8 cellular contexts compared by ENCODE assay signal in genomic region chr1:181190362-181191035, GRCh38.
DNase-seq lines count a peak whose midpoint lies in the region; ATAC-seq lines count a peak whose summit lies in the region.

No MANE protein-coding gene starts in this region.

- peak overlapping the region; percentile 13 to 16 for H3K4me3 Mint-ChIP-seq in stimulated activated naive CD8-positive, alpha-beta T cell treated with anti-CD3 and anti-CD28 coated beads, Interleukin-15, amount 100 ng/mL, for 72 hours
- H3K4me3 Mint-ChIP-seq in T-helper 17 cell = peak overlapping the region; percentile 67

- no peaks in the 10 kb centered on the region for H3K4me1 ChIP-seq in aorta (ENCODE audit: control insufficient read depth in 1 of 2, insufficient read depth in 2 of 2, low read length in 2 of 2)

- no peaks in the 10 kb centered on the region for H3K9me3 Mint-ChIP-seq in stimulated activated naive CD8-positive, alpha-beta T cell treated with anti-CD3 and anti-CD28 coated beads, Interleukin-15, amount 100 ng/mL, for 72 hours

- H3K36me3 ChIP-seq in aorta (ENCODE audit: control insufficient read depth in 1 of 2, insufficient read depth in 2 of 2, low read length in 1 of 2) = no peaks in the 10 kb centered on the region

- WGBS in aorta, 2 donors = 68 to 69% methylated on average over 18 of the region's 18 CpGs

- DNase-seq in stimulated activated naive CD8-positive, alpha-beta T cell treated with anti-CD3 and anti-CD28 coated beads, Interleukin-15, amount 100 ng/mL, for 72 hours = no peak
- DNase-seq in stimulated activated naive CD8-positive, alpha-beta T cell treated with anti-CD3 and anti-CD28 coated beads, Interleukin-15, Interleukin-2, amounts not matched to agents 100 U/mL and 50 U/mL, for 24 hours = no peak
- DNase-seq in T-helper 17 cell (no peak), iPS-NIHi11 (ENCODE audit: low spot score) (peak; percentile 32), aorta (no peak)
- DNase-seq in activated effector memory CD4-positive, alpha-beta T cell treated with Interleukin-2 at 50 U/mL for 16 hours = no peak

- peak; percentile 45 for ATAC-seq in stimulated activated naive CD8-positive, alpha-beta T cell treated with anti-CD3 and anti-CD28 coated beads, Interleukin-15, amount 100 ng/mL, for 72 hours
- no peak for ATAC-seq in stimulated activated naive CD8-positive, alpha-beta T cell treated with anti-CD3 and anti-CD28 coated beads, Interleukin-15, Interleukin-2, amounts not matched to agents 100 U/mL and 50 U/mL, for 24 hours
- ATAC-seq in T-helper 17 cell (no peak), aorta (ENCODE audit: low FRiP score) (peak; percentile 19), GM19351 (IDR thresholded peaks at IDR 0.05; ENCODE audit: unreplicated experiment) (no peak), GM19395 (IDR thresholded peaks at IDR 0.05; ENCODE audit: unreplicated experiment) (no peak)

- peaks cover 7% of the 10 kb centered on the region for H3K4me1 Mint-ChIP-seq in stimulated activated naive CD8-positive, alpha-beta T cell treated with anti-CD3 and anti-CD28 coated beads, Interleukin-15, amount 100 ng/mL, for 72 hours
- peaks cover 8% of the 10 kb centered on the region for H3K4me1 Mint-ChIP-seq in T-helper 17 cell

- no peaks in the 10 kb centered on the region for H3K27me3 ChIP-seq in aorta (ENCODE audit: control insufficient read depth in 1 of 2, insufficient read depth in 2 of 2, low read length in 1 of 2)

- H3K27ac Mint-ChIP-seq in stimulated activated naive CD8-positive, alpha-beta T cell treated with anti-CD3 and anti-CD28 coated beads, Interleukin-15, amount 100 ng/mL, for 72 hours = peak overlapping the region in 1 of 2 donors; percentile 79
- H3K27ac Mint-ChIP-seq in T-helper 17 cell = peak overlapping the region; percentile 60

- H3K36me3 Mint-ChIP-seq in T-helper 17 cell (ENCODE audit: low read depth) = peaks cover 5% of the 10 kb centered on the region

- no peak overlapping the region for H3K27ac ChIP-seq in aorta (ENCODE audit: low read depth in 1 of 2, low read length in 2 of 2)

- peaks cover 27% of the 10 kb centered on the region for H3K27me3 Mint-ChIP-seq in stimulated activated naive CD8-positive, alpha-beta T cell treated with anti-CD3 and anti-CD28 coated beads, Interleukin-15, amount 100 ng/mL, for 72 hours
- H3K27me3 Mint-ChIP-seq in T-helper 17 cell = peaks cover 37% of the 10 kb centered on the region

- H3K9me3 ChIP-seq in T-helper 17 cell (ENCODE audit: control insufficient read depth, low read length, poor library complexity, severe bottlenecking) = no peaks in the 10 kb centered on the region
- peaks cover 2% of the 10 kb centered on the region for H3K9me3 ChIP-seq in aorta (ENCODE audit: control insufficient read depth, low read length)

- H3K4me3 ChIP-seq in aorta (ENCODE audit: low read length in 2 of 2) = no peak overlapping the region

- intact Hi-C loops in aorta (cut with DNase I) = loop anchor here (2.0 to 10.0 kb wide), 2 partner anchors 234 kb away; no protein-coding TSS in a partner anchor

Comparison
In these comparisons a context has a peak if more than half of its experiments do, and no peak if none do; other contexts are left out.
1. ATAC-seq: peak in stimulated activated naive CD8-positive, alpha-beta T cell treated with anti-CD3 and anti-CD28 coated beads, Interleukin-15, amount 100 ng/mL, for 72 hours (single experiment) and aorta (single experiment); none in stimulated activated naive CD8-positive, alpha-beta T cell treated with anti-CD3 and anti-CD28 coated beads, Interleukin-15, Interleukin-2, amounts not matched to agents 100 U/mL and 50 U/mL, for 24 hours (single experiment), T-helper 17 cell (single experiment), GM19351 (single experiment) and GM19395 (single experiment).